8 cellular contexts compared by ENCODE assay signal in genomic region chrX:13734278-13735172, GRCh38. TPM values are rescaled to one million over a fixed set of nuclear protein-coding genes. Genes with fewer than 3 reads are reported as not detected.
DNase-seq lines count a peak whose midpoint lies in the region; ATAC-seq, FAIRE-seq and TF ChIP-seq lines count a peak whose summit lies in the region.

OFD1 (plus strand) TSS chrX:13734748; CDS start chrX:13735072, 324 bp downstream.
TRAPPC2 (minus strand) TSS chrX:13734620; CDS start chrX:13719963, 14,657 bp downstream.

- peak within 1 kb of the TSS; percentile 87 to 99 (median 96) for H3K4me3 ChIP-seq in keratinocyte (ENCODE audit: control insufficient read depth in 2 of 3, extremely low read depth in 1 of 3, insufficient read depth in 2 of 3, low read depth in 1 of 3, low read length in 3 of 3)

- DNase-seq in AML-193 (lab: John Stamatoyannopoulos, UW) (peak; percentile 68 to 77), NCI-H510A (lab: John Stamatoyannopoulos, UW) (peak; percentile 88), cerebellum (ENCODE audit: low spot score) (peak; percentile 91), keratinocyte (ENCODE audit: low read depth, low spot score) (peak; percentile 93)
- DNase-seq in activated CD4-positive, alpha-beta T cell treated with anti-CD3 and anti-CD28 coated beads for 1 hour = peak; percentile 81
- peak; percentile 71 for DNase-seq in stimulated activated CD4-positive, alpha-beta T cell treated with anti-CD3 and anti-CD28 coated beads, Interleukin-15, amount 100 ng/mL, for 1 hour (ENCODE audit: low read depth in 1 of 2, low spot score in 1 of 2)

- peak; percentile 92 for ATAC-seq in HG03432 (IDR thresholded peaks at IDR 0.05; ENCODE audit: unreplicated experiment)

- dilution Hi-C loops in keratinocyte (cut with MboI; ENCODE audit: extremely low pct_ligation_motif_present, low sequenced_read_pairs) = no loop called here

- no peaks in the 10 kb centered on the region for H3K9me1 ChIP-seq in keratinocyte (ENCODE audit: control insufficient read depth, extremely low read depth, insufficient read depth, low read length)

- no peaks in the 10 kb centered on the region for H3K9me3 ChIP-seq in keratinocyte (ENCODE audit: control insufficient read depth, low read depth, low read length)

- H3K4me2 ChIP-seq in keratinocyte (ENCODE audit: control insufficient read depth, extremely low read depth, insufficient read depth, low read depth, low read length) = peak within 1 kb of the TSS; percentile 96

- H3K79me2 ChIP-seq in keratinocyte (ENCODE audit: control insufficient read depth, insufficient read depth, low read length) = peaks cover 47% of the 10 kb centered on the region

- no peaks in the 10 kb centered on the region for H4K20me1 ChIP-seq in keratinocyte (ENCODE audit: control insufficient read depth, extremely low read depth, insufficient read depth, low read length)

- H3K27me3 ChIP-seq in keratinocyte (ENCODE audit: control insufficient read depth, extremely low read depth, insufficient read depth, low read length) = no peaks in the 10 kb centered on the region

- peak within 1 kb of the TSS; percentile 97 for H3K27ac ChIP-seq in keratinocyte (ENCODE audit: control insufficient read depth, insufficient read depth, low read length)

- peaks cover under 1 to 2% of the 10 kb centered on the region in 2 experiments for H3K36me3 ChIP-seq in keratinocyte (ENCODE audit: control insufficient read depth in 2 of 2, extremely low read depth in 1 of 2, insufficient read depth in 2 of 2, low read length in 2 of 2)

- peaks cover 10% of the 10 kb centered on the region for H3K4me1 ChIP-seq in keratinocyte (ENCODE audit: control insufficient read depth, extremely low read depth, insufficient read depth, low read length)

- FAIRE-seq in keratinocyte (lab: Jason Lieb, UNC) = peak; percentile 91

- peak within 1 kb of the TSS; percentile 98 for H3K9ac ChIP-seq in keratinocyte (ENCODE audit: control insufficient read depth, extremely low read depth, insufficient read depth, low read length)

- peak; percentile 83 for TF ChIP-seq POLR2A in GM19099 (IDR thresholded peaks at IDR 0.05; ENCODE audit: extremely low read depth, insufficient read length, low read depth)

- H2AFZ ChIP-seq in keratinocyte (ENCODE audit: control insufficient read depth, low read length) = peak within 1 kb of the TSS; percentile 98

- peak in 1 of 3 experiments; percentile 4 for TF ChIP-seq CTCF in keratinocyte (optimal IDR thresholded peaks at IDR 0.05 in 1 of 3, IDR thresholded peaks at IDR 0.05 in 1 of 3, conservative IDR thresholded peaks at IDR 0.05 in 1 of 3; ENCODE audit: extremely low read depth in 1 of 3, insufficient read depth in 2 of 3, low read length in 3 of 3)

RNA-seq across cellular contexts. Expression of gene OFD1, which starts in this region (rescaled TPM):
- 31.3 TPM for total RNA-seq in cerebellum
- 10.6 to 18.3 TPM (median 17.0 TPM) in 3 replicates for polyA plus RNA-seq in keratinocyte
- 119 TPM for polyA plus RNA-seq in keratinocyte (2011; ENCODE audit: low read depth)
- polyA plus RNA-seq in keratinocyte (2011; cell fraction: cytosol; rRNA removed) = 6.4 and 8.5 TPM in 2 replicates
- 40.9 and 52.9 TPM in 2 replicates for polyA plus RNA-seq in keratinocyte (2011; cell fraction: nucleus; rRNA removed)
- polyA plus RNA-seq in keratinocyte (2012; ENCODE audit: low replicate concordance) = 10.6 and 27.9 TPM in 2 replicates
- polyA minus RNA-seq in keratinocyte = 3.0 to 11.9 TPM (median 10.8 TPM) in 3 replicates
- 6.3 TPM for polyA minus RNA-seq in keratinocyte (2011; cell fraction: cytosol; rRNA and poly(A)+ RNA removed)
- polyA minus RNA-seq in keratinocyte (2011; cell fraction: nucleus; rRNA and poly(A)+ RNA removed) = 17.2 and 27.0 TPM in 2 replicates

RNA-seq across cellular contexts. Expression of gene TRAPPC2, which starts in this region (rescaled TPM):
- 40.1 TPM for total RNA-seq in cerebellum
- polyA plus RNA-seq in keratinocyte = 11.9 to 20.8 TPM (median 19.0 TPM) in 3 replicates
- 33.4 TPM for polyA plus RNA-seq in keratinocyte (2011; ENCODE audit: low read depth)
- polyA plus RNA-seq in keratinocyte (2011; cell fraction: cytosol; rRNA removed) = 8.7 and 15.4 TPM in 2 replicates
- polyA plus RNA-seq in keratinocyte (2011; cell fraction: nucleus; rRNA removed) = 24.0 and 25.2 TPM in 2 replicates
- 13.4 and 14.5 TPM in 2 replicates for polyA plus RNA-seq in keratinocyte (2012; ENCODE audit: low replicate concordance)
- 9.7 to 20.4 TPM (median 13.1 TPM) in 3 replicates for polyA minus RNA-seq in keratinocyte
- polyA minus RNA-seq in keratinocyte (2011; cell fraction: cytosol; rRNA and poly(A)+ RNA removed) = 5.8 TPM
- 12.9 and 18.8 TPM in 2 replicates for polyA minus RNA-seq in keratinocyte (2011; cell fraction: nucleus; rRNA and poly(A)+ RNA removed)

Comparison
In these comparisons a context has a peak if more than half of its experiments do, and no peak if none do; other contexts are left out.
1. Peak in every context shown above with its lines: DNase-seq, ATAC-seq, H3K4me3 ChIP-seq and H3K27ac ChIP-seq.